23 cellular contexts compared by ENCODE assay signal in genomic region chr10:132977076-132977475, GRCh38. TPM values are rescaled to one million over a fixed set of nuclear protein-coding genes. Genes with fewer than 3 reads are reported as not detected.
"Had no signal": no experiment of that assay in that cellular context is flagged by ENCODE, and none has a peak within 500 bp of the region (broad histone marks: within the 10 kb centered on the region; RNA-seq: fewer than 3 reads in every experiment).

No MANE protein-coding gene starts in this region.

- H3K4me3 ChIP-seq: adrenal gland, K562, Peyer's patch had no signal

- DNase-seq: activated CD4-positive, alpha-beta T cell treated with anti-CD3 and anti-CD28 coated beads for 48 hours; activated CD4-positive, alpha-beta T cell treated with anti-CD3 and anti-CD28 coated beads, Interleukin-2, amount 50 U/mL, for 4 hours; activated CD4-positive, CD25-positive, alpha-beta regulatory T cell treated with anti-CD3 and anti-CD28 coated beads, Interleukin-2, amount 50 U/mL, for 72 hours; activated CD8-positive, alpha-beta memory T cell treated with anti-CD3 and anti-CD28 coated beads, Interleukin-2, amount 50 U/mL, for 48 hours; activated CD8-positive, alpha-beta T cell treated with anti-CD3 and anti-CD28 coated beads, Interleukin-2, amount 10 ng/mL, durations not matched to agents 7 days and 5 days; activated naive CD8-positive, alpha-beta T cell treated with anti-CD3 and anti-CD28 coated beads, Interleukin-2, amount 10 ng/mL, durations not matched to agents 7 days and 5 days; activated T-cell treated with anti-CD3 and anti-CD28 coated beads, Interleukin-2, amount 50 U/mL, for 1 hour; adrenal gland; anterior cingulate cortex; Karpas-422; MM.1S; NCI-H1105 treated with DMSO at 0.1 percent for 48 hours; NCI-H1436 treated with DMSO at 0.1 percent for 48 hours; NCI-H187; NCI-H2081; NCI-H510A treated with DMSO at 0.1 percent for 48 hours; NCI-H69; NK-92 treated with Interleukin-12 subunit alpha and Interleukin-12 subunit beta, amount 100 ng/mL, for 24 hours; SHP77 treated with DMSO at 0.1 percent for 48 hours had no signal

- H3K27me3 ChIP-seq: Peyer's patch had no signal

- H3K9me3 ChIP-seq: adrenal gland, Peyer's patch had no signal

- ATAC-seq: activated CD8-positive, alpha-beta T cell treated with anti-CD3 and anti-CD28 coated beads, Interleukin-2, amount 10 ng/mL, durations not matched to agents 7 days and 5 days had no signal

- H3K36me3 ChIP-seq: adrenal gland, Peyer's patch had no signal

- H3K27ac ChIP-seq: adrenal gland, Peyer's patch, RWPE1 had no signal

- H3K4me1 ChIP-seq: adrenal gland, Peyer's patch had no signal

RNA-seq across cellular contexts. Expression of gene CFAP46, which starts 34.7 kb away (rescaled TPM):
- total RNA-seq: activated CD8-positive, alpha-beta T cell treated with anti-CD3 and anti-CD28 coated beads, Interleukin-2, amount 10 ng/mL, durations not matched to agents 7 days and 5 days; activated naive CD8-positive, alpha-beta T cell treated with anti-CD3 and anti-CD28 coated beads, Interleukin-2, amount 10 ng/mL, durations not matched to agents 7 days and 5 days; K562; Peyer's patch; SK-MEL-5 had no signal
- polyA plus RNA-seq: K562 had no signal
